Comparison of ENCODE assay signal across 8 cellular contexts in the genomic region with DNA sequence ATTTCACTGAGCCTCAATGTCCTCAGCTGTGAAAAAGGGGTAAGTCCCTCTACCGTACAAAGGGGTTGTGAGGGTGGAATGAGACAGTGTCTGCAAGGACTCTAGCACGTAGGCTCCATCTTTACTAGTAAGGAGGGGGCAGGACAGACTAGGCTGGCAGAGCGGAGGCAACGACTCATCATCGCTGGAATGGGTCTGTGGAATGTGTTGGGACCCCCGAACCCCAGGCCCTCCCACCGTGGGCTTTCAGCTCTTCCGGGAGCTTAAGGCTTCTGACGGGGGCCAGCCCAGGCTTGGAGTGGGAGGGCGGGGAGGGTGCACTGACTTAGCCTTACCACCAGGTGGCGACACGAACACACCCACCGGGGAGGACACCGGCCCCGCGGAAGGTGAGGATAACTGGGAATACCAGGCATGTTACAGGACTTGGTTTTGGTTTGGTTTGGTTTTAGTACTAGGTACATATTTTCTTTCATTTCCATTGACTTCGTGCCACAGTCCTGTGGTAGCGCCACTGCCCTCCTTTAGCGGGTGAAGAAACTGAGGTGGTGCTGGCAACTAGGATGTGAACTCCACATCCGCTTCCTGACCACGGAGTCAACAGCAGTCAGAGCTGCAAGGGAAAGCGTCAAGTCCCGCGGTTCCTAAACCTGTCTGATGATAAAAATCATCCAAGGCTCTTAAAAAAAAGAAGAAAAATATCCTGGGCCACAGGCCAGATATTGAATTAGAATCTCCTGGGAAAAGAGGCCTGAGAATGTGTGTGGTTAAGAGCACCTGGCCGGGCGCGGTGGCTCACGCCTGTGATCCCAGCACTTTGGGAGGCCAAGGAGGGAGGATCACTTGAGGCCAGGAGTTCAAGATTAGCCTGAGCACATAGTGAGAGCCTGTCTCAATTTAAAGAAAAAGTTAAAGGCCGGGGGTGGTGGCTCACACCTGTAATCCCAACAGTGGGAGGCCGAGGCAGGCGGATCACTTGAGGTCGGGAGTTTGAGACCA. TPM values are rescaled to one million over a fixed set of nuclear protein-coding genes. Genes with fewer than 3 reads are reported as not detected.
A peak's percentile ranks its signal among the peaks of the same experiment; 100 is the strongest.
DNase-seq lines count a peak whose midpoint lies in the region; ATAC-seq and TF ChIP-seq lines count a peak whose summit lies in the region.

No MANE protein-coding gene starts in this region.

- WGBS in adrenal gland, 4 donors, result 33 to 38% (median 36%) methylated on average over 26 to 32 of the region's 32 CpGs
- WGBS in aorta, 2 donors, result 36% methylated on average over 32 of the region's 32 CpGs

- H3K4me3 ChIP-seq in adrenal gland, result peak overlapping the region in 1 of 4 donors; percentile 20
- H3K4me3 ChIP-seq in retinal pigment epithelial cell (ENCODE audit: low read length), result peak overlapping the region; percentile 13
- no peak overlapping the region for H3K4me3 ChIP-seq in aorta (ENCODE audit: low read length in 2 of 2)

- no peak for TF ChIP-seq POLR2A in adrenal gland (IDR thresholded peaks at IDR 0.05)

- DNase-seq in NCI-H1417 (lab: John Stamatoyannopoulos, UW) (peak; percentile 47 to 67 (median 64)), NCI-H1417 treated with DMSO at 0.1 percent for 48 hours (lab: John Stamatoyannopoulos, UW) (no peak), M059J (ENCODE audit: low read depth) (peak; percentile 67), T follicular helper cell (ENCODE audit: low read depth) (peak; percentile 69), adrenal gland (peak; percentile 68 to 88 (median 73)), left ventricle myocardium superior (peak; percentile 83), retinal pigment epithelial cell (ENCODE audit: low read depth) (no peak), aorta (peak; percentile 77 to 92)

- intact Hi-C loops in adrenal gland (cut with DNase I) (loop anchor here (2.0 kb wide), 1 partner anchor 216 kb away; no protein-coding TSS in a partner anchor), left ventricle myocardium superior (cut with micrococcal nuclease) (loop anchor here (2.0 to 5.0 kb wide), 2 partner anchors 59 to 214 kb away; a partner anchor contains a TSS), aorta (cut with DNase I) (loop anchor here (1.0 to 2.0 kb wide), 2 partner anchors 214 kb away; a partner anchor contains a TSS)

- H3K27ac ChIP-seq in adrenal gland, result no peak overlapping the region
- H3K27ac ChIP-seq in aorta (ENCODE audit: low read depth in 1 of 2, low read length in 2 of 2), result no peak overlapping the region

- H3K4me1 ChIP-seq in adrenal gland (replicated peaks in 1 of 2) (peaks cover 0 to 4% of the 10 kb centered on the region in 2 donors), aorta (ENCODE audit: control insufficient read depth in 1 of 2, insufficient read depth in 2 of 2, low read length in 2 of 2) (no peaks in the 10 kb centered on the region)

- H3K9me3 ChIP-seq in adrenal gland (replicated peaks in 1 of 3), result no peaks in the 10 kb centered on the region
- H3K9me3 ChIP-seq in aorta (ENCODE audit: control insufficient read depth, low read length), result no peaks in the 10 kb centered on the region

- peak; percentile 89 to 99 (median 96) for TF ChIP-seq CTCF in adrenal gland (IDR thresholded peaks at IDR 0.05)
- peak; percentile 96 for TF ChIP-seq CTCF in retinal pigment epithelial cell (conservative IDR thresholded peaks at IDR 0.05; ENCODE audit: low read depth, low read length)

- no peaks in the 10 kb centered on the region for H3K36me3 ChIP-seq in adrenal gland (replicated peaks in 1 of 2)
- no peaks in the 10 kb centered on the region for H3K36me3 ChIP-seq in aorta (ENCODE audit: control insufficient read depth in 1 of 2, insufficient read depth in 2 of 2, low read length in 1 of 2)

- ATAC-seq in left ventricle myocardium superior (peak; percentile 95), aorta (ENCODE audit: low FRiP score) (peak; percentile 92)

- no peaks in the 10 kb centered on the region for H3K27me3 ChIP-seq in adrenal gland
- H3K27me3 ChIP-seq in aorta (ENCODE audit: control insufficient read depth in 1 of 2, insufficient read depth in 2 of 2, low read length in 1 of 2), result no peaks in the 10 kb centered on the region

RNA-seq across cellular contexts. Expression of a gene that starts 10.3 kb away (rescaled TPM):
- not detected in 2 replicates for total RNA-seq in M059J (2014; rRNA removed; shearing (Covaris generic))
- total RNA-seq in adrenal gland (not detected), left ventricle myocardium superior (not detected), aorta (not detected)
- polyA plus RNA-seq in adrenal gland (under 1 TPM in 2 of 3 donors, not detected in 1; 0.07 to 0.80 TPM), aorta (1 to 10 TPM in 1 of 2 donors, not detected in 1; 3.3 TPM)

RNA-seq across cellular contexts. Expression of a gene that starts 26.1 kb away (rescaled TPM):
- total RNA-seq in M059J (2014; rRNA removed; shearing (Covaris generic)), result 14.9 and 19.1 TPM in 2 replicates
- 10 to 100 TPM in 3 of 8 donors, 1 to 10 TPM in 5; 4.8 to 14.3 (median 8.7) TPM for total RNA-seq in adrenal gland
- 10 to 100 TPM in 2 of 3 donors, 1 to 10 TPM in 1; 5.5 to 15.5 (median 12.2) TPM for polyA plus RNA-seq in adrenal gland
- 30.4 TPM for total RNA-seq in left ventricle myocardium superior
- 10 to 100 TPM; 43.5 to 78.0 TPM for total RNA-seq in aorta
- 10 to 100 TPM; 16.7 to 54.2 TPM for polyA plus RNA-seq in aorta

RNA-seq across cellular contexts. Expression of a gene that starts 54.8 kb away (rescaled TPM):
- total RNA-seq in M059J (2014; rRNA removed; shearing (Covaris generic)), result 778 and 785 TPM in 2 replicates
- total RNA-seq in adrenal gland (1,000 to 10,000 TPM in 5 of 8 donors, 100 to 1,000 TPM in 3; 680 to 1,387 (median 1,180) TPM), left ventricle myocardium superior (560 TPM), aorta (100 to 1,000 TPM; 834 to 875 TPM)
- polyA plus RNA-seq in adrenal gland (1,000 to 10,000 TPM in 1 of 3 donors, 100 to 1,000 TPM in 2; 733 to 1,132 (median 750) TPM), aorta (1,000 to 10,000 TPM; 2,062 to 2,391 TPM)

Comparison
In these comparisons a context has a peak if more than half of its experiments do, and no peak if none do; other contexts are left out.
1. DNase-seq: peak in NCI-H1417 (3 of 3), M059J (single experiment), T follicular helper cell (single experiment), adrenal gland (7 of 7), left ventricle myocardium superior (single experiment) and aorta (2 of 2); none in NCI-H1417 treated with DMSO at 0.1 percent for 48 hours (single experiment) and retinal pigment epithelial cell (single experiment).